In the genomic region with DNA sequence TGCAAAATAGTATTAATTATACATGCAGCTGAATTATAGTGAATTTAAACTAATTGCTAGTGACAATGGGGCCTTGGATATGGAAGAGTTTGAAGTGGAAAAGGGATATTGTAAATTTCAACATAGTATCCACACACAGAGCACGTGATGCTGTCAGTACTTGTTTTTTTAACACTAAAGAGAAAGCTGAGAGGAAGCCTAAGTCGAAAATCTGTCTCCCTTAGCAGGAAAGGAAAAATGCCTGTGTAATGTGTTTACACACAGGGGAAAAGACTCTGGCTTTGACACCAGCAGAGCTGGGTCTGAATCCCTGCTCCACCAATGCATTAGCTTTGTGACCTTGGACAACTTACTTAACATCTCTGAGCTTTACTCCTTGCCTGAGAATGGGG, we compare ENCODE assay signal across 23 cellular contexts. TPM values are rescaled to one million over a fixed set of nuclear protein-coding genes. Genes with fewer than 3 reads are reported as not detected.
A peak's percentile ranks its signal among the peaks of the same experiment; 100 is the strongest.
DNase-seq lines count a peak whose midpoint lies in the region; ATAC-seq and TF ChIP-seq lines count a peak whose summit lies in the region.
"Had no signal": no experiment of that assay in that cellular context is flagged by ENCODE, and none has a peak within 500 bp of the region (broad histone marks: within the 10 kb centered on the region; RNA-seq: fewer than 3 reads in every experiment).

No MANE protein-coding gene starts in this region.

- 61% methylated on average over 2 of the region's 2 CpGs for WGBS in mesenchymal stem cell

- H3K27ac Mint-ChIP-seq in chondrocyte (ENCODE audit: unreplicated experiment), result peak overlapping the region; percentile 74
- H3K27ac Mint-ChIP-seq in activated CD4-positive, alpha-beta T cell treated with anti-CD3 and anti-CD28 coated beads for 36 hours, result no peak overlapping the region
- H3K27ac Mint-ChIP-seq: neural progenitor cell had no signal

- no peak overlapping the region for H3K14ac ChIP-seq in mesenchymal stem cell (ENCODE audit: low read length in 2 of 2)

- H3K36me3 ChIP-seq in ACC112 (ENCODE audit: insufficient read depth, low read length) (peaks cover 16% of the 10 kb centered on the region), HUES6 (ENCODE audit: control insufficient read depth, insufficient read depth, low read length) (peaks cover 89% of the 10 kb centered on the region), mesenchymal stem cell (ENCODE audit: control insufficient read depth in 1 of 2, insufficient read depth in 2 of 2, low read depth in 1 of 2, low read length in 2 of 2) (peaks cover 17 to 98% of the 10 kb centered on the region in 2 experiments)

- H2BK120ac ChIP-seq in mesenchymal stem cell (ENCODE audit: low read depth, low read length), result no peak overlapping the region

- H3K27me3 Mint-ChIP-seq in chondrocyte (ENCODE audit: low read depth), result no peaks in the 10 kb centered on the region
- no peaks in the 10 kb centered on the region for H3K27me3 Mint-ChIP-seq in activated CD4-positive, alpha-beta T cell treated with anti-CD3 and anti-CD28 coated beads for 36 hours
- H3K27me3 Mint-ChIP-seq: CD4-positive, alpha-beta memory T cell; effector memory CD8-positive, alpha-beta T cell had no signal

- CTCF ChIA-PET in activated CD4-positive, alpha-beta T cell treated with anti-CD3 and anti-CD28 coated beads for 36 hours (lab: Charles Lee), result interaction anchor here (1.5 kb wide), 1 partner anchor 137 kb away, joined by 5 read pairs; no protein-coding TSS in a partner anchor

- no peak for ATAC-seq in activated CD4-positive, alpha-beta T cell treated with anti-CD3 and anti-CD28 coated beads for 36 hours
- ATAC-seq: effector memory CD8-positive, alpha-beta T cell had no signal

- no peak overlapping the region for H3K23ac ChIP-seq in mesenchymal stem cell (ENCODE audit: low read length in 2 of 2)

- no peak overlapping the region for H3K9ac ChIP-seq in HUES6 (ENCODE audit: low read length)
- H3K9ac ChIP-seq in mesenchymal stem cell (ENCODE audit: low read length), result no peak overlapping the region
- H3K9ac ChIP-seq: neural progenitor cell had no signal

- no peak overlapping the region for H3K4me3 ChIP-seq in ACC112 (ENCODE audit: low read depth, low read length)
- no peak overlapping the region for H3K4me3 ChIP-seq in HUES6 (ENCODE audit: low read depth, low read length)
- H3K4me3 ChIP-seq in mesenchymal stem cell (ENCODE audit: insufficient read depth in 1 of 2, low read depth in 1 of 2, low read length in 2 of 2), result no peak overlapping the region
- H3K4me3 ChIP-seq: HAP-1, hepatocyte, neural progenitor cell had no signal

- H3K79me1 ChIP-seq in mesenchymal stem cell (replicated peaks; ENCODE audit: low read length, poor library complexity, severe bottlenecking), result peaks cover 13% of the 10 kb centered on the region

- no peak overlapping the region for H2BK12ac ChIP-seq in mesenchymal stem cell (ENCODE audit: low read length in 2 of 2)

- intact Hi-C loops in activated CD4-positive, alpha-beta T cell treated with anti-CD3 and anti-CD28 coated beads for 36 hours (cut with DNase I, micrococcal nuclease), result no loop called here

- peak overlapping the region; percentile 30; the same call in 1 of the 2 replicates for H3K27ac ChIP-seq in ACC112 (ENCODE audit: low read depth, low read length)
- peak overlapping the region; percentile 22; the same call in 1 of the 2 replicates for H3K27ac ChIP-seq in HUES6 (ENCODE audit: low read depth, low read length)
- H3K27ac ChIP-seq in mesenchymal stem cell (ENCODE audit: low read length, poor library complexity, severe bottlenecking), result no peak overlapping the region
- H3K27ac ChIP-seq: hepatocyte, neural progenitor cell had no signal

- no peaks in the 10 kb centered on the region for H3K79me2 ChIP-seq in ACC112 (ENCODE audit: control insufficient read depth, insufficient read depth, low read length, unreplicated experiment)
- H3K79me2 ChIP-seq: hepatocyte had no signal

- H3K9me3 ChIP-seq in HUES6 (ENCODE audit: control insufficient read depth, insufficient read depth, low read depth, low read length) (no peaks in the 10 kb centered on the region), mesenchymal stem cell (ENCODE audit: control insufficient read depth, low read length) (no peaks in the 10 kb centered on the region)
- H3K9me3 ChIP-seq: HAP-1 had no signal

- no peak overlapping the region for H3K4ac ChIP-seq in mesenchymal stem cell (ENCODE audit: low read depth in 1 of 2, low read length in 2 of 2)

- H3K18ac ChIP-seq in mesenchymal stem cell (ENCODE audit: low read depth in 1 of 2, low read length in 2 of 2), result no peak overlapping the region

- POLR2A ChIA-PET in activated CD4-positive, alpha-beta T cell treated with anti-CD3 and anti-CD28 coated beads for 36 hours (lab: Charles Lee), result no interaction called here

- H3K36me3 Mint-ChIP-seq in chondrocyte (ENCODE audit: low read depth), result peaks cover 20% of the 10 kb centered on the region
- peaks cover 50% of the 10 kb centered on the region for H3K36me3 Mint-ChIP-seq in activated CD4-positive, alpha-beta T cell treated with anti-CD3 and anti-CD28 coated beads for 36 hours (ENCODE audit: low read depth)

- no peak overlapping the region for H3K4me3 Mint-ChIP-seq in chondrocyte (ENCODE audit: unreplicated experiment)
- H3K4me3 Mint-ChIP-seq in activated CD4-positive, alpha-beta T cell treated with anti-CD3 and anti-CD28 coated beads for 36 hours, result no peak overlapping the region
- H3K4me3 Mint-ChIP-seq: CD4-positive, alpha-beta memory T cell; effector memory CD8-positive, alpha-beta T cell; neural progenitor cell had no signal

- H3K4me1 ChIP-seq in ACC112 (ENCODE audit: control insufficient read depth, insufficient read depth, low read length, unreplicated experiment) (peaks cover 15% of the 10 kb centered on the region), HUES6 (ENCODE audit: control insufficient read depth, insufficient read depth, low read length) (peaks cover 13% of the 10 kb centered on the region; the same call in 1 of the 2 replicates), mesenchymal stem cell (ENCODE audit: control insufficient read depth, insufficient read depth, low read depth, low read length) (peaks cover 5% of the 10 kb centered on the region)
- H3K4me1 ChIP-seq: neural progenitor cell had no signal

- no peak overlapping the region for H4K91ac ChIP-seq in mesenchymal stem cell (ENCODE audit: low read length)

- TF ChIP-seq CTCF in chondrocyte (IDR thresholded peaks at IDR 0.05), result no peak

- no peaks in the 10 kb centered on the region for H3K9me3 Mint-ChIP-seq in chondrocyte (ENCODE audit: low read depth)
- no peaks in the 10 kb centered on the region for H3K9me3 Mint-ChIP-seq in activated CD4-positive, alpha-beta T cell treated with anti-CD3 and anti-CD28 coated beads for 36 hours (ENCODE audit: low read depth)
- H3K9me3 Mint-ChIP-seq: CD4-positive, alpha-beta memory T cell; effector memory CD8-positive, alpha-beta T cell; neural progenitor cell had no signal

- H2AK5ac ChIP-seq in mesenchymal stem cell (ENCODE audit: low read length, severe bottlenecking), result no peak overlapping the region

- no peak overlapping the region for H2BK15ac ChIP-seq in mesenchymal stem cell (ENCODE audit: low read depth, poor library complexity, severe bottlenecking)

- H2BK5ac ChIP-seq in mesenchymal stem cell (ENCODE audit: low read depth, low read length, poor library complexity, severe bottlenecking), result no peak overlapping the region

- no peak overlapping the region for H2AFZ ChIP-seq in ACC112 (ENCODE audit: low read length, unreplicated experiment)
- no peak overlapping the region for H2AFZ ChIP-seq in mesenchymal stem cell (ENCODE audit: low read depth, low read length)
- H2AFZ ChIP-seq: hepatocyte, neural progenitor cell had no signal

- no peak overlapping the region for H3K4me2 ChIP-seq in mesenchymal stem cell (ENCODE audit: low read length, poor library complexity, severe bottlenecking)
- H3K4me2 ChIP-seq: hepatocyte, neural progenitor cell had no signal

- H3K27me3 ChIP-seq in ACC112 (ENCODE audit: insufficient read depth, low read length) (no peaks in the 10 kb centered on the region), HUES6 (ENCODE audit: control insufficient read depth, insufficient read depth, low read length) (no peaks in the 10 kb centered on the region), mesenchymal stem cell (ENCODE audit: control insufficient read depth in 1 of 2, insufficient read depth in 1 of 2, low read length in 2 of 2) (no peaks in the 10 kb centered on the region)
- H3K27me3 ChIP-seq: hepatocyte, neural progenitor cell had no signal

- DNase-seq in chondrocyte (ENCODE audit: low spot score), result no peak
- peak; percentile 58 for DNase-seq in mesenchymal stem cell
- no peak for DNase-seq in HCEC 1CT
- no peak for DNase-seq in pons (ENCODE audit: low spot score)
- DNase-seq in activated CD4-positive, alpha-beta T cell treated with anti-CD3 and anti-CD28 coated beads for 36 hours, result no peak
- no peak for DNase-seq in NCI-H2081 treated with DMSO at 0.1 percent for 48 hours (lab: John Stamatoyannopoulos, UW)
- DNase-seq: activated CD8-positive, alpha-beta memory T cell treated with anti-CD3 and anti-CD28 coated beads for 24 hours; CD4-positive, alpha-beta memory T cell; central memory CD4-positive, alpha-beta T cell; DMS53; effector memory CD8-positive, alpha-beta T cell; KG1; midbrain; NCI-H2029; NK-92 treated with Interleukin-12 subunit alpha and Interleukin-12 subunit beta, amount 100 ng/mL, for 24 hours; retina; T-helper 9 cell had no signal

- H3K4me1 Mint-ChIP-seq in chondrocyte (ENCODE audit: low read depth), result peaks cover 26% of the 10 kb centered on the region
- H3K4me1 Mint-ChIP-seq in activated CD4-positive, alpha-beta T cell treated with anti-CD3 and anti-CD28 coated beads for 36 hours, result no peaks in the 10 kb centered on the region
- H3K4me1 Mint-ChIP-seq: CD4-positive, alpha-beta memory T cell; neural progenitor cell had no signal

- H4K8ac ChIP-seq in mesenchymal stem cell (ENCODE audit: low read length), result no peak overlapping the region

RNA-seq across cellular contexts. Expression of a gene that starts 42.6 kb away (rescaled TPM):
- 0.41 to 0.60 TPM (median 0.53 TPM) in 3 replicates for total RNA-seq in chondrocyte
- 3.1 TPM for polyA plus RNA-seq in mesenchymal stem cell (2013, experiment 1 of 2)
- 3.1 TPM for polyA plus RNA-seq in mesenchymal stem cell (2013, experiment 2 of 2)
- not detected for total RNA-seq in activated CD4-positive, alpha-beta T cell treated with anti-CD3 and anti-CD28 coated beads for 36 hours
- total RNA-seq: CD4-positive, alpha-beta memory T cell; NCI-H460 had no signal
- polyA plus RNA-seq: CD4-positive, alpha-beta memory T cell had no signal
